ENCODE assay signal across 8 cellular contexts in genomic region chr3:46276497-46277099, GRCh38. TPM values are rescaled to one million over a fixed set of nuclear protein-coding genes. Genes with fewer than 3 reads are reported as not detected.
A peak's percentile ranks its signal among the peaks of the same experiment; 100 is the strongest.
DNase-seq lines count a peak whose midpoint lies in the region; ATAC-seq and TF ChIP-seq lines count a peak whose summit lies in the region.

No MANE protein-coding gene starts in this region.

- TF ChIP-seq POLR2A in sigmoid colon (IDR thresholded peaks at IDR 0.05), result no peak

- peak; percentile 52 for ATAC-seq in GM18861 (IDR thresholded peaks at IDR 0.05; ENCODE audit: unreplicated experiment)
- ATAC-seq in HG03025 (IDR thresholded peaks at IDR 0.05; ENCODE audit: low FRiP score, unreplicated experiment), result no peak

- H3K4me3 ChIP-seq in fibroblast of the aortic adventitia (ENCODE audit: low read depth, low read length), result no peak overlapping the region
- no peak overlapping the region for H3K4me3 ChIP-seq in sigmoid colon

- intact Hi-C loops in sigmoid colon (cut with DNase I), result no loop called here

- H3K9me3 ChIP-seq in sigmoid colon, result peaks cover 0 to 3% (median 1%) of the 10 kb centered on the region in 4 donors

- no peak overlapping the region for H3K27ac ChIP-seq in sigmoid colon

- H3K27me3 ChIP-seq in sigmoid colon, result no peaks in the 10 kb centered on the region

- TF ChIP-seq EP300 in sigmoid colon (IDR thresholded peaks at IDR 0.05), result no peak

- peaks cover 0 to 9% (median 4%) of the 10 kb centered on the region in 4 donors for H3K4me1 ChIP-seq in sigmoid colon

- DNase-seq in ACHN, result peak; percentile 24
- DNase-seq in NCI-H226, result peak; percentile 78
- peak; percentile 85 for DNase-seq in activated CD8-positive, alpha-beta memory T cell treated with anti-CD3 and anti-CD28 coated beads, Interleukin-2, amount 50 U/mL, for 48 hours
- no peak for DNase-seq in fibroblast of the aortic adventitia (ENCODE audit: low read depth)
- peak; percentile 68 for DNase-seq in sigmoid colon
- DNase-seq in glomerular visceral epithelial cell (ENCODE audit: extremely low spot score), result no peak

- in situ Hi-C loops in ACHN (cut with HindIII; ENCODE audit: low pct_ligation_motif_present, low pct_unique_long_range_greater_than_20kb, low sequenced_read_pairs), result no loop called here

- WGBS in sigmoid colon, 2 donors, result 42 to 58% methylated on average over 9 of the region's 9 CpGs

- no peaks in the 10 kb centered on the region for H3K36me3 ChIP-seq in sigmoid colon

- TF ChIP-seq CTCF in fibroblast of the aortic adventitia (IDR thresholded peaks at IDR 0.05; ENCODE audit: insufficient read depth, low read length), result peak; percentile 41
- peak in 2 of 4 experiments; percentile 8 to 43 for TF ChIP-seq CTCF in sigmoid colon (IDR thresholded peaks at IDR 0.05)

RNA-seq across cellular contexts. Expression of gene CCR3, which starts 34.3 kb away (rescaled TPM):
- total RNA-seq in fibroblast of the aortic adventitia (ENCODE audit: low replicate concordance) (not detected in 2 replicates), sigmoid colon (not detected)
- polyA plus RNA-seq in sigmoid colon, result under 1 TPM in 2 of 3 donors, not detected in 1; 0.04 to 0.69 TPM

Comparison
In these comparisons a context has a peak if more than half of its experiments do, and no peak if none do; other contexts are left out.
1. DNase-seq: peak in ACHN (single experiment), NCI-H226 (single experiment), activated CD8-positive, alpha-beta memory T cell treated with anti-CD3 and anti-CD28 coated beads, Interleukin-2, amount 50 U/mL, for 48 hours (single experiment) and sigmoid colon (single experiment); none in fibroblast of the aortic adventitia (single experiment) and glomerular visceral epithelial cell (single experiment).